In the genomic region with DNA sequence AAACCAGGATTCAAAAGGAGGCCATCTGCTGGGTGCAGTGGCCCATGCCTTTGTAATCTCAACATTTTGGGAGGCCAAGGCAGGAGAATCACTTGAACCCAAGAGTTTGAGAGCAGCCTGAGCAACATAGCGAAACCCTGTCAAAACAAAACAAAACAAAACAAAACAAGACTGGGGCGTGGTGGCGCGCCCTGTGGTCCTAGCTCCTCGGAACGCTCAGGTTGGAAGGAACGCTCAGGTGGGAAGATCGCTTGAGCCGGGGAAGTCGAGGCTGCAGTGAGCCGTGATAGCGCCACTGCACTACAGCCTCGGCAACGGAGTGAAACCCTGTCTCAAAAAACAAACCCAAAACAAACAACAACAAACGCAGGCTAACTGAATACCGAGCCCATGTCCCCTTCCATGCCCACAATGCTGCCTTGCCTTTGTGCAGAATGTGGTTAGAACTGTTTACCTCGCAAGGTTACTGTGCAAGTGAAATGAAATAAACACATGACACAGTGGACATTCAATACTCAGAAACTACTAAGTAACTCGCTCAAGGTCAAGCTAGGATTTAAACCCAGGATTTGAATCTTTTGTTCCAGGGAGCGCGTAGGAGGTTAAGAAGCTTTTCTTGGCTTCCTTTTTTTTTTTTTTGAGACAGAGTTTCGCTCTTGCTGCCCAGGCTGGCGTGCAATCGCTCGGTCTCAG, we compare ENCODE assay signal across 8 cellular contexts. TPM values are rescaled to one million over a fixed set of nuclear protein-coding genes. Genes with fewer than 3 reads are reported as not detected.
DNase-seq lines count a peak whose midpoint lies in the region; ATAC-seq and TF ChIP-seq lines count a peak whose summit lies in the region.

No MANE protein-coding gene starts in this region.

- H3K9ac ChIP-seq in BLaER1 = peak overlapping the region; percentile 83

- CTCF ChIA-PET in activated CD8-positive, alpha-beta T cell treated with anti-CD3 and anti-CD28 coated beads for 36 hours (lab: Charles Lee) = interaction anchor here (0.6 to 2.6 kb wide), 4 partner anchors 15 to 158 kb away, joined by 3 to 16 read pairs (median 6); a partner anchor contains a TSS

- H3K27ac Mint-ChIP-seq in HFFc6 = peak overlapping the region; percentile 95
- H3K27ac Mint-ChIP-seq in activated CD8-positive, alpha-beta T cell treated with anti-CD3 and anti-CD28 coated beads for 36 hours = peak overlapping the region; percentile 90

- no peaks in the 10 kb centered on the region for H4K20me1 ChIP-seq in BLaER1

- H3K27me3 Mint-ChIP-seq in HFFc6 (ENCODE audit: insufficient read depth) = peaks cover 1% of the 10 kb centered on the region; the same call in 1 of the 2 replicates
- peaks cover 1% of the 10 kb centered on the region for H3K27me3 Mint-ChIP-seq in activated CD8-positive, alpha-beta T cell treated with anti-CD3 and anti-CD28 coated beads for 36 hours

- peak overlapping the region; percentile 99 for H3K4me3 Mint-ChIP-seq in HFFc6
- peak overlapping the region; percentile 95 for H3K4me3 Mint-ChIP-seq in activated CD8-positive, alpha-beta T cell treated with anti-CD3 and anti-CD28 coated beads for 36 hours

- peak overlapping the region; percentile 78 for H3K4me3 ChIP-seq in BLaER1

- H3K36me3 ChIP-seq in BLaER1 = peaks cover 27% of the 10 kb centered on the region

- intact Hi-C loops in activated CD8-positive, alpha-beta T cell treated with anti-CD3 and anti-CD28 coated beads for 36 hours (cut with micrococcal nuclease) = loop anchor here (5.0 kb wide), 1 partner anchor 122 kb away; a partner anchor contains a TSS
- intact Hi-C loops in left ventricle myocardium superior (cut with micrococcal nuclease) = loop anchor here (10.0 kb wide), 1 partner anchor 119 kb away; a partner anchor contains a TSS

- DNase-seq in HFFc6 = peak; percentile 13
- DNase-seq in activated CD8-positive, alpha-beta T cell treated with anti-CD3 and anti-CD28 coated beads for 36 hours = no peak
- DNase-seq in left ventricle myocardium superior = no peak
- DNase-seq in retina = peak; percentile 4

- TF ChIP-seq CTCF in HFFc6 (IDR thresholded peaks at IDR 0.05) = peak; percentile 14; the same call in 1 of the 2 replicates
- TF ChIP-seq CTCF in activated CD8-positive, alpha-beta T cell treated with anti-CD3 and anti-CD28 coated beads for 36 hours (IDR thresholded peaks at IDR 0.05) = no peak

- peak; percentile 2 for ATAC-seq in activated CD8-positive, alpha-beta T cell treated with anti-CD3 and anti-CD28 coated beads for 36 hours
- ATAC-seq in left ventricle myocardium superior = peak; percentile 33
- ATAC-seq in GM21786 (IDR thresholded peaks at IDR 0.05; ENCODE audit: unreplicated experiment) = no peak
- no peak for ATAC-seq in GM18861 (IDR thresholded peaks at IDR 0.05; ENCODE audit: unreplicated experiment)
- no peak for ATAC-seq in GM19455 (IDR thresholded peaks at IDR 0.05; ENCODE audit: unreplicated experiment)

- H3K4me1 Mint-ChIP-seq in HFFc6 (ENCODE audit: low read depth) = peaks cover 15% of the 10 kb centered on the region
- peaks cover 18% of the 10 kb centered on the region for H3K4me1 Mint-ChIP-seq in activated CD8-positive, alpha-beta T cell treated with anti-CD3 and anti-CD28 coated beads for 36 hours (ENCODE audit: low read depth)

- H3K36me3 Mint-ChIP-seq in HFFc6 (ENCODE audit: low read depth) = peaks cover 13% of the 10 kb centered on the region; the same call in 1 of the 2 replicates
- H3K36me3 Mint-ChIP-seq in activated CD8-positive, alpha-beta T cell treated with anti-CD3 and anti-CD28 coated beads for 36 hours (ENCODE audit: low read depth) = peaks cover 19% of the 10 kb centered on the region

- no peaks in the 10 kb centered on the region for H3K9me3 ChIP-seq in BLaER1

- H3K27me3 ChIP-seq in BLaER1 = no peaks in the 10 kb centered on the region

- H3K27ac ChIP-seq in BLaER1 = peak overlapping the region; percentile 79

- POLR2A ChIA-PET in activated CD8-positive, alpha-beta T cell treated with anti-CD3 and anti-CD28 coated beads for 36 hours (lab: Charles Lee) = interaction anchor here (0.6 to 3.1 kb wide), 5 partner anchors 12 to 121 kb away, joined by 3 to 11 read pairs (median 4); a partner anchor contains a TSS

- no peaks in the 10 kb centered on the region for H3K9me3 Mint-ChIP-seq in HFFc6
- no peaks in the 10 kb centered on the region for H3K9me3 Mint-ChIP-seq in activated CD8-positive, alpha-beta T cell treated with anti-CD3 and anti-CD28 coated beads for 36 hours

- H3K4me2 ChIP-seq in BLaER1 = peak overlapping the region; percentile 90

- peaks cover 25% of the 10 kb centered on the region for H3K4me1 ChIP-seq in BLaER1

RNA-seq across cellular contexts. Expression of a gene that starts 0.8 kb away (rescaled TPM):
- total RNA-seq in HFFc6 (2021; fragmentation: NEBNext Ultra II Directional; extraction: Animal tissue kit (Norgen Biotek cat#: 25700)) = 100 to 1,000 TPM; 129 to 152 (median 145) TPM
- total RNA-seq in activated CD8-positive, alpha-beta T cell treated with anti-CD3 and anti-CD28 coated beads for 36 hours = 10 to 100 TPM; 80.6 to 83.0 TPM
- 82.6 TPM for total RNA-seq in left ventricle myocardium superior

RNA-seq across cellular contexts. Expression of a gene that starts 14.2 kb away (rescaled TPM):
- total RNA-seq in HFFc6 (2021; fragmentation: NEBNext Ultra II Directional; extraction: Animal tissue kit (Norgen Biotek cat#: 25700)) = 10 to 100 TPM; 27.2 to 37.1 (median 29.7) TPM
- 10 to 100 TPM; 41.6 to 45.5 TPM for total RNA-seq in activated CD8-positive, alpha-beta T cell treated with anti-CD3 and anti-CD28 coated beads for 36 hours
- 15.3 TPM for total RNA-seq in left ventricle myocardium superior

Comparison
In these comparisons a context has a peak if more than half of its experiments do, and no peak if none do; other contexts are left out.
1. DNase-seq: peak in HFFc6 (single experiment) and retina (single experiment); none in activated CD8-positive, alpha-beta T cell treated with anti-CD3 and anti-CD28 coated beads for 36 hours (single experiment) and left ventricle myocardium superior (single experiment).
2. ATAC-seq: peak in activated CD8-positive, alpha-beta T cell treated with anti-CD3 and anti-CD28 coated beads for 36 hours (single experiment) and left ventricle myocardium superior (single experiment); none in GM21786 (single experiment), GM18861 (single experiment) and GM19455 (single experiment).